12 cellular contexts compared by ENCODE assay signal in the genomic region with DNA sequence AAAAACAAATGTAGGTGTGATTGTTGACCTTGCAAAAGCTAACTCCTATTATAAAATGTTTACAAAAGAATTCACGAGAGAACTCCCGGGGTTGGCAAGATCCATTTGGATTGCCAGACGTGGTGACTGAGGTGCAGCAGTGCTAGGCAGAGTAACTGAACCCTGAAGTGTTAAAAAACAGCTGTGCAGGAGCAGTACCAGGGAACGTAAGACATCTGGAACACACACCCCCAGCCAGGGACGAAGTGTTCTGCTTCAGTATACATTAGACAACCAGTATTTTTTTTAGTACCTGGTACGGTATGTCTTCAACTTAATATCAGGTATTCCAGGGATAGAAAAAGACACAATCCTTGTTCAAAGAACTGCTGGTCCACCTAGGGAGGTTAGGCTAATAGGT.
A peak's percentile ranks its signal among the peaks of the same experiment; 100 is the strongest.
DNase-seq lines count a peak whose midpoint lies in the region; ATAC-seq and TF ChIP-seq lines count a peak whose summit lies in the region.
"Had no signal": no experiment of that assay in that cellular context is flagged by ENCODE, and none has a peak within 500 bp of the region (broad histone marks: within the 10 kb centered on the region; RNA-seq: fewer than 3 reads in every experiment).

No MANE protein-coding gene starts in this region.

- H3K4me1 Mint-ChIP-seq in activated CD4-positive, alpha-beta memory T cell treated with anti-CD3 and anti-CD28 coated beads for 36 hours (ENCODE audit: low read depth), result peaks cover 30% of the 10 kb centered on the region
- H3K4me1 Mint-ChIP-seq: CD4-positive, CD25-positive, alpha-beta regulatory T cell had no signal

- no peak overlapping the region for H3K27ac ChIP-seq in IMR-90 (ENCODE audit: insufficient read depth, low read length)
- H3K27ac ChIP-seq in WERI-Rb-1, result peak overlapping the region; percentile 21
- peak overlapping the region; percentile 32 for H3K27ac ChIP-seq in layer of hippocampus (ENCODE audit: low read depth, low read length)
- peak overlapping the region in 3 of 5 donors; percentile 35 to 59 (median 51) for H3K27ac ChIP-seq in stomach
- H3K27ac ChIP-seq: BLaER1 treated with 17β-estradiol and CSF1 and Interleukin-3, amounts not matched to agents 10 nM and 100 nM had no signal

- no peak for ATAC-seq in IMR-90 (ENCODE audit: low read depth)

- H3K23ac ChIP-seq in IMR-90 (ENCODE audit: low read depth, low read length), result peak overlapping the region; percentile 40; the same call in 1 of the 2 replicates

- H3K27me3 ChIP-seq in IMR-90 (ENCODE audit: control insufficient read depth, insufficient read depth, low read length) (no peaks in the 10 kb centered on the region), WERI-Rb-1 (ENCODE audit: insufficient read depth, low read depth, severe bottlenecking) (no peaks in the 10 kb centered on the region), layer of hippocampus (ENCODE audit: control insufficient read depth, insufficient read depth, low read length) (no peaks in the 10 kb centered on the region), stomach (no peaks in the 10 kb centered on the region)
- H3K27me3 ChIP-seq: BLaER1 treated with 17β-estradiol and CSF1 and Interleukin-3, amounts not matched to agents 10 nM and 100 nM had no signal

- no peak overlapping the region for H3K27ac Mint-ChIP-seq in activated CD4-positive, alpha-beta memory T cell treated with anti-CD3 and anti-CD28 coated beads for 36 hours
- H3K27ac Mint-ChIP-seq: CD4-positive, CD25-positive, alpha-beta regulatory T cell had no signal

- POLR2A ChIA-PET in IMR-90 (lab: Charles Lee; ENCODE audit: unreplicated experiment), result no interaction called here
- POLR2A ChIA-PET in activated CD4-positive, alpha-beta memory T cell treated with anti-CD3 and anti-CD28 coated beads for 36 hours (lab: Charles Lee), result interaction anchor here (1.2 kb wide), 1 partner anchor 12 kb away, joined by 3 read pairs; no protein-coding TSS in a partner anchor

- no peak overlapping the region for H3K4me2 ChIP-seq in IMR-90 (ENCODE audit: low read depth, low read length)
- H3K4me2 ChIP-seq: BLaER1 treated with 17β-estradiol and CSF1 and Interleukin-3, amounts not matched to agents 10 nM and 100 nM had no signal

- H3K36me3 ChIP-seq in IMR-90 (ENCODE audit: control insufficient read depth, insufficient read depth, low read length) (peaks cover 4% of the 10 kb centered on the region), WERI-Rb-1 (no peaks in the 10 kb centered on the region), stomach (peaks cover 0 to 24% (median 3%) of the 10 kb centered on the region in 4 donors)
- H3K36me3 ChIP-seq: HAP-1 had no signal

- in situ Hi-C loops in IMR-90 (cut with MboI; ENCODE audit: low sequenced_read_pairs), result no loop called here

- no peak overlapping the region for H4K5ac ChIP-seq in IMR-90 (ENCODE audit: low read depth, low read length)

- H3K9ac ChIP-seq in IMR-90 (ENCODE audit: low read depth, low read length), result no peak overlapping the region
- H3K9ac ChIP-seq: BLaER1 treated with 17β-estradiol and CSF1 and Interleukin-3, amounts not matched to agents 10 nM and 100 nM had no signal

- H2AFZ ChIP-seq in IMR-90 (replicated peaks; ENCODE audit: low read length, poor library complexity), result no peak overlapping the region

- no CpG with 5 or more reads among the region's 6 CpGs for WGBS in IMR-90 (ENCODE audit: extremely low coverage in 2 of 2, insufficient read length in 1 of 2), 2 experiments
- 19 to 40% (median 31%) methylated on average over 6 of the region's 6 CpGs for WGBS in stomach, 5 donors

- TF ChIP-seq CTCF in IMR-90 (conservative IDR thresholded peaks at IDR 0.05; ENCODE audit: low read depth, low read length) (no peak), WERI-Rb-1 (IDR thresholded peaks at IDR 0.05; ENCODE audit: low read depth, low read length) (no peak), stomach (IDR thresholded peaks at IDR 0.05) (no peak)

- H3K4me1 ChIP-seq in IMR-90 (ENCODE audit: control insufficient read depth, insufficient read depth, low read length) (peaks cover 3% of the 10 kb centered on the region), stomach (peaks cover 0 to 31% (median 12%) of the 10 kb centered on the region in 4 donors)
- H3K4me1 ChIP-seq: HAP-1 had no signal

- no peak overlapping the region for H2BK5ac ChIP-seq in IMR-90 (ENCODE audit: low read depth, low read length, poor library complexity, severe bottlenecking)

- H4K91ac ChIP-seq in IMR-90 (ENCODE audit: insufficient read depth, low read depth, low read length), result no peak overlapping the region

- H3K4ac ChIP-seq in IMR-90 (ENCODE audit: low read depth, low read length), result 0 out of 2 replicates have a peak overlapping the region, but pooled peaks have one; percentile 4

- no peak overlapping the region for H2BK120ac ChIP-seq in IMR-90 (ENCODE audit: low read depth, low read length)

- H3K79me1 ChIP-seq in IMR-90 (ENCODE audit: low read depth in 1 of 2, low read length in 2 of 2), result no peaks in the 10 kb centered on the region

- H3K56ac ChIP-seq in IMR-90 (ENCODE audit: extremely low read depth, insufficient read depth, low read length), result no peak overlapping the region

- no peaks in the 10 kb centered on the region for H3K9me3 Mint-ChIP-seq in activated CD4-positive, alpha-beta memory T cell treated with anti-CD3 and anti-CD28 coated beads for 36 hours
- H3K9me3 Mint-ChIP-seq: CD4-positive, CD25-positive, alpha-beta regulatory T cell had no signal

- no peak overlapping the region for H3K14ac ChIP-seq in IMR-90 (replicated peaks; ENCODE audit: low read depth, low read length)

- DNase-seq in IMR-90 (no peak), WERI-Rb-1 (no peak), stomach (peak; percentile 56), glomerular visceral epithelial cell (ENCODE audit: extremely low spot score) (no peak)
- DNase-seq in activated CD4-positive, alpha-beta memory T cell treated with anti-CD3 and anti-CD28 coated beads for 36 hours, result no peak
- DNase-seq in activated CD4-positive, alpha-beta T cell treated with anti-CD3 and anti-CD28 coated beads for 1 hour, result no peak
- DNase-seq: ACHN; CD4-positive, CD25-positive, alpha-beta regulatory T cell; DMS 273 treated with DMSO at 0.1 percent for 48 hours had no signal

- H2BK15ac ChIP-seq in IMR-90 (ENCODE audit: low read depth, low read length), result no peak overlapping the region

- intact Hi-C loops in IMR-90 (cut with micrococcal nuclease), result no loop called here
- intact Hi-C loops in stomach (cut with DNase I; ENCODE audit: low total_unique reads), result no loop called here
- intact Hi-C loops in activated CD4-positive, alpha-beta memory T cell treated with anti-CD3 and anti-CD28 coated beads for 36 hours (cut with micrococcal nuclease), result no loop called here

- no peaks in the 10 kb centered on the region for H3K27me3 Mint-ChIP-seq in activated CD4-positive, alpha-beta memory T cell treated with anti-CD3 and anti-CD28 coated beads for 36 hours
- H3K27me3 Mint-ChIP-seq: CD4-positive, CD25-positive, alpha-beta regulatory T cell had no signal

- H3K4me3 Mint-ChIP-seq in activated CD4-positive, alpha-beta memory T cell treated with anti-CD3 and anti-CD28 coated beads for 36 hours, result no peak overlapping the region
- H3K4me3 Mint-ChIP-seq: CD4-positive, CD25-positive, alpha-beta regulatory T cell had no signal

- no peak overlapping the region for H2AK9ac ChIP-seq in IMR-90 (replicated peaks; ENCODE audit: low read depth, low read length, poor library complexity)

- H3K36me3 Mint-ChIP-seq in activated CD4-positive, alpha-beta memory T cell treated with anti-CD3 and anti-CD28 coated beads for 36 hours, result peaks cover 6% of the 10 kb centered on the region

- H3K4me3 ChIP-seq in IMR-90 (ENCODE audit: insufficient read depth, low read depth, low read length), result no peak overlapping the region
- H3K4me3 ChIP-seq in WERI-Rb-1 (ENCODE audit: low read depth, low read length), result no peak overlapping the region
- H3K4me3 ChIP-seq in stomach, result no peak overlapping the region
- H3K4me3 ChIP-seq: BLaER1 treated with 17β-estradiol and CSF1 and Interleukin-3, amounts not matched to agents 10 nM and 100 nM; HAP-1 had no signal

- H3K18ac ChIP-seq in IMR-90 (ENCODE audit: low read depth, low read length), result no peak overlapping the region

- no peaks in the 10 kb centered on the region for H4K20me1 ChIP-seq in IMR-90 (ENCODE audit: insufficient read depth, low read length)

- 0 out of 2 replicates have a peak, but pooled peaks cover 2% of the 10 kb centered on the region for H3K9me3 ChIP-seq in IMR-90 (ENCODE audit: control insufficient read depth, insufficient read depth, low read length)
- H3K9me3 ChIP-seq in WERI-Rb-1 (ENCODE audit: severe bottlenecking), result no peaks in the 10 kb centered on the region
- H3K9me3 ChIP-seq in stomach, result no peaks in the 10 kb centered on the region
- H3K9me3 ChIP-seq: HAP-1 had no signal

- CTCF ChIA-PET in IMR-90 (lab: Yijun Ruan, JAX), result interaction anchor here (0.7 kb wide), 1 partner anchor 380 kb away, joined by 3 read pairs; no protein-coding TSS in a partner anchor
- CTCF ChIA-PET in activated CD4-positive, alpha-beta memory T cell treated with anti-CD3 and anti-CD28 coated beads for 36 hours (lab: Charles Lee), result no interaction called here

- no peak for TF ChIP-seq EP300 in stomach (IDR thresholded peaks at IDR 0.05)

- H3K9me1 ChIP-seq in IMR-90 (ENCODE audit: insufficient read depth, low read length), result peaks cover 1% of the 10 kb centered on the region; the same call in 1 of the 2 replicates

- H2AK5ac ChIP-seq in IMR-90 (ENCODE audit: low read depth, low read length), result no peak overlapping the region

- no TSS peak for BruUV-seq in IMR-90 (replicated peaks; lab: Mats Ljungman, UMichigan)

- no peak overlapping the region for H4K8ac ChIP-seq in IMR-90 (ENCODE audit: low read depth in 2 of 2, low read length in 2 of 2)

- dilution Hi-C loops in IMR-90 (cut with HindIII; ENCODE audit: low sequenced_read_pairs, unreplicated experiment), result no loop called here

- no peak overlapping the region for H2BK20ac ChIP-seq in IMR-90 (ENCODE audit: low read depth, low read length)

- TF ChIP-seq POLR2A in IMR-90 (IDR thresholded peaks at IDR 0.05; ENCODE audit: low read depth, low read length), result no peak
- TF ChIP-seq POLR2A in stomach (IDR thresholded peaks at IDR 0.05), result no peak

- TF ChIP-seq RAD21 in IMR-90 (IDR thresholded peaks at IDR 0.05; ENCODE audit: low read length), result no peak

TF ChIP-seq in IMR-90, 13 proteins besides CTCF, POLR2A, EP300 and RAD21 (continues in another document):
- TF ChIP-seq MAFK (IDR thresholded peaks at IDR 0.05; ENCODE audit: low read depth, low read length) (no peak), MAZ (IDR thresholded peaks at IDR 0.05; ENCODE audit: borderline replicate concordance, low read depth, low read length) (no peak), CEBPB (IDR thresholded peaks at IDR 0.05; ENCODE audit: low read depth, low read length) (no peak), MXI1 (IDR thresholded peaks at IDR 0.05; ENCODE audit: borderline replicate concordance, low read depth, low read length) (no peak), BHLHE40 (IDR thresholded peaks at IDR 0.05; ENCODE audit: low read depth, low read length) (no peak)
